Comparison of ENCODE assay signal across 24 cellular contexts in the genomic region with DNA sequence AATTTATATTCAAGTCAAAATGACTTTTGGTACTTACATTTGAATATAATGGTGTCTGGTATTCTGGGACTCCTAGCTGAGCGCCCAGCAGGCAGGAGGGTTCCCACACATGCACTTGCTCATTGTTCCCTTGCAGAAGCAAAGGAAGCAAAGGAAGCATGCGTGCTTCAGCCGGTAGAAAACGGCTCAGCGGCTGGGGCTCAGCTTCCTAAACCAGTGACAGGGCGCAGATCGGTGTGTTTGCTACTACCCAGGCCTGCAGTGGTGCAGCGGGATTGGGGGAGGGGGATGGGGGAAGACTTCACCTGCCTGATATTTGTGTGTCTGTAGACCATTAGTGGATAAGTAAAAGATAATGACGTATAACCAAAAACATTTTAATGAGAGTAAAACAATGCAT.
DNase-seq lines count a peak whose midpoint lies in the region; ATAC-seq and TF ChIP-seq lines count a peak whose summit lies in the region.
"Had no signal": no experiment of that assay in that cellular context is flagged by ENCODE, and none has a peak within 500 bp of the region (broad histone marks: within the 10 kb centered on the region; RNA-seq: fewer than 3 reads in every experiment).

No MANE protein-coding gene starts in this region.

- H3K9me3 ChIP-seq in OCI-LY3 (ENCODE audit: insufficient read depth, low read length) (no peaks in the 10 kb centered on the region), hepatocyte (ENCODE audit: low read depth) (no peaks in the 10 kb centered on the region)
- H3K9me3 ChIP-seq: breast epithelium, esophagus muscularis mucosa had no signal

- H4K20me1 ChIP-seq in OCI-LY3 (ENCODE audit: insufficient read depth, low read length) (no peaks in the 10 kb centered on the region), hepatocyte (ENCODE audit: insufficient read depth, poor library complexity, severe bottlenecking) (no peaks in the 10 kb centered on the region)

- no peaks in the 10 kb centered on the region for H3K9me2 ChIP-seq in hepatocyte (replicated peaks; ENCODE audit: insufficient read depth)

- no peak overlapping the region for H3K27ac ChIP-seq in OCI-LY3 (ENCODE audit: low read length)
- no peak overlapping the region for H3K27ac ChIP-seq in hepatocyte
- H3K27ac ChIP-seq: breast epithelium, esophagus muscularis mucosa, RWPE1, skin epidermis had no signal

- TF ChIP-seq CTCF in OCI-LY3 (IDR thresholded peaks at IDR 0.05; ENCODE audit: low read depth, low read length) (no peak), hepatocyte (IDR thresholded peaks at IDR 0.05; ENCODE audit: poor library complexity) (no peak)

- H3K4me2 ChIP-seq in OCI-LY3 (ENCODE audit: low read length) (peak overlapping the region; percentile 35), hepatocyte (no peak overlapping the region)

- H2AFZ ChIP-seq in OCI-LY3 (ENCODE audit: low read depth, low read length): peak overlapping the region; percentile 43; the same call in 1 of the 2 replicates
- no peak overlapping the region for H2AFZ ChIP-seq in hepatocyte

- H3K79me2 ChIP-seq in OCI-LY3 (ENCODE audit: low read length): no peaks in the 10 kb centered on the region
- H3K79me2 ChIP-seq in hepatocyte: no peaks in the 10 kb centered on the region

- DNase-seq in DMS79 treated with DMSO at 0.1 percent for 48 hours (lab: John Stamatoyannopoulos, UW) (peak; percentile 77), NCI-H146 (lab: John Stamatoyannopoulos, UW) (peak; percentile 94), iPS-NIHi11 (ENCODE audit: low spot score) (peak; percentile 38), NCI-H2029 (lab: John Stamatoyannopoulos, UW) (no peak), hepatocyte (ENCODE audit: low spot score) (no peak)
- DNase-seq: activated CD4-positive, alpha-beta T cell treated with anti-CD3 and anti-CD28 coated beads, Interleukin-2, amount 10 ng/mL, durations not matched to agents 24 days and 14 days; activated naive CD4-positive, alpha-beta T cell treated with Interleukin-2 at 50 U/mL for 16 hours; activated T-cell treated with anti-CD3 and anti-CD28 coated beads, Interleukin-2, amount 50 U/mL, for 48 hours; amniotic stem cell; CD4-positive, CD25-positive, alpha-beta regulatory T cell; DMS 273 treated with DMSO at 0.1 percent for 48 hours; effector memory CD8-positive, alpha-beta T cell; foreskin melanocyte; mesenchymal stem cell; NCI-H1105 treated with DMSO at 0.1 percent for 48 hours; NCI-H2171 treated with DMSO at 0.1 percent for 48 hours; NCI-H524 had no signal

- peak overlapping the region; percentile 48 for H3K4me3 ChIP-seq in OCI-LY3 (ENCODE audit: low read length)
- no peak overlapping the region for H3K4me3 ChIP-seq in hepatocyte
- H3K4me3 ChIP-seq: breast epithelium, esophagus muscularis mucosa, skin epidermis had no signal

- ATAC-seq in GM18907 (IDR thresholded peaks at IDR 0.05; ENCODE audit: unreplicated experiment) (no peak), GM18858 (IDR thresholded peaks at IDR 0.05; ENCODE audit: unreplicated experiment) (no peak)
- ATAC-seq: effector memory CD8-positive, alpha-beta T cell had no signal

- H3K4me1 ChIP-seq in OCI-LY3 (ENCODE audit: low read length) (no peaks in the 10 kb centered on the region), hepatocyte (ENCODE audit: insufficient read depth) (no peaks in the 10 kb centered on the region)
- H3K4me1 ChIP-seq: breast epithelium, esophagus muscularis mucosa had no signal

- H3K36me3 ChIP-seq in OCI-LY3 (replicated peaks; ENCODE audit: low read depth, low read length) (no peaks in the 10 kb centered on the region), hepatocyte (replicated peaks; ENCODE audit: insufficient read depth, low read depth) (no peaks in the 10 kb centered on the region)
- H3K36me3 ChIP-seq: breast epithelium, esophagus muscularis mucosa had no signal

- no peak overlapping the region for H3K9ac ChIP-seq in OCI-LY3 (ENCODE audit: low read length)

- H3K27me3 ChIP-seq in OCI-LY3 (ENCODE audit: low read depth, low read length) (no peaks in the 10 kb centered on the region), hepatocyte (no peaks in the 10 kb centered on the region)
- H3K27me3 ChIP-seq: breast epithelium, esophagus muscularis mucosa had no signal

- 59% methylated on average over 9 of the region's 9 CpGs for WGBS in hepatocyte (ENCODE audit: low lambda C conversion rate, missing lambda C conversion rate)

Comparison
In these comparisons a context has a peak if more than half of its experiments do, and no peak if none do; other contexts are left out.
1. DNase-seq: peak in DMS79 treated with DMSO at 0.1 percent for 48 hours (single experiment), NCI-H146 (single experiment) and iPS-NIHi11 (single experiment); none in NCI-H2029 (single experiment) and hepatocyte (single experiment).